Comparison of ENCODE assay signal across 1 cellular context in genomic region chr22:46043339-46043738, GRCh38.
TF ChIP-seq lines count a peak whose summit lies in the region.

No MANE protein-coding gene starts in this region.

TF ChIP-seq in SK-N-SH, 30 proteins besides CTCF, POLR2A, EP300 and RAD21 (continued from another document):
- no peak for TF ChIP-seq NRF1 (IDR thresholded peaks at IDR 0.05; ENCODE audit: low read depth, low read length)
